ENCODE assay signal across 32 cellular contexts in genomic region chr3:21766002-21766401, GRCh38. TPM values are rescaled to one million over a fixed set of nuclear protein-coding genes. Genes with fewer than 3 reads are reported as not detected.
"Had no signal": no experiment of that assay in that cellular context is flagged by ENCODE, and none has a peak within 500 bp of the region (broad histone marks: within the 10 kb centered on the region; RNA-seq: fewer than 3 reads in every experiment).

No MANE protein-coding gene starts in this region.

- H3K9me3 ChIP-seq: adrenal gland, ascending aorta, body of pancreas, breast epithelium had no signal

- H3K4me1 ChIP-seq: adrenal gland, ascending aorta, body of pancreas, breast epithelium had no signal

- H3K27me3 ChIP-seq: adrenal gland, ascending aorta, body of pancreas, brain microvascular endothelial cell, breast epithelium, cardiac muscle cell had no signal

- H3K36me3 ChIP-seq: adrenal gland, ascending aorta, brain microvascular endothelial cell, breast epithelium, cardiac muscle cell had no signal

- ATAC-seq: activated naive CD4-positive, alpha-beta T cell treated with anti-CD3 and anti-CD28 coated beads, Interleukin-2, amount 50 U/mL, for 72 hours; activated naive CD8-positive, alpha-beta T cell treated with anti-CD3 and anti-CD28 coated beads, Interleukin-2, amount 50 U/mL, for 24 hours; activated T-cell treated with anti-CD3 and anti-CD28 coated beads, Interleukin-2, amount 50 U/mL, for 4 hours; activated T-cell treated with anti-CD3 and anti-CD28 coated beads, Interleukin-2, amount 50 U/mL, for 72 hours; activated T-helper 17 cell treated with anti-CD3 and anti-CD28 coated beads, Interleukin-2, amount 50 U/mL, for 72 hours; body of pancreas had no signal

- H3K27ac ChIP-seq: adrenal gland, ascending aorta, body of pancreas, brain microvascular endothelial cell, breast epithelium, cardiac muscle cell had no signal

- DNase-seq: activated effector memory CD4-positive, alpha-beta T cell treated with anti-CD3 and anti-CD28 coated beads, Interleukin-2, amount 50 U/mL, for 16 hours; activated effector memory CD4-positive, alpha-beta T cell treated with Interleukin-2 at 50 U/mL for 16 hours; activated gamma-delta T cell; activated gamma-delta T cell treated with Interleukin-2 at 50 U/mL for 16 hours; activated naive CD4-positive, alpha-beta T cell; activated naive CD4-positive, alpha-beta T cell treated with anti-CD3 and anti-CD28 coated beads for 36 hours; activated naive CD4-positive, alpha-beta T cell treated with anti-CD3 and anti-CD28 coated beads, Interleukin-2, amount 10 ng/mL, durations not matched to agents 7 days and 5 days; activated naive CD4-positive, alpha-beta T cell treated with anti-CD3 and anti-CD28 coated beads, Interleukin-2, amount 50 U/mL, for 16 hours; activated naive CD4-positive, alpha-beta T cell treated with Interleukin-2 at 50 U/mL for 16 hours; activated naive CD8-positive, alpha-beta T cell treated with anti-CD3 and anti-CD28 coated beads for 36 hours; activated naive CD8-positive, alpha-beta T cell treated with anti-CD3 and anti-CD28 coated beads, Interleukin-2, amount 10 ng/mL, durations not matched to agents 7 days and 5 days; activated naive CD8-positive, alpha-beta T cell treated with anti-CD3 and anti-CD28 coated beads, Interleukin-2, amount 50 U/mL, for 24 hours; activated T-cell treated with anti-CD3 and anti-CD28 coated beads, Interleukin-2, amount 50 U/mL, for 4 hours; activated T-cell treated with anti-CD3 and anti-CD28 coated beads, Interleukin-2, amount 50 U/mL, for 48 hours; activated T-cell treated with anti-CD3 and anti-CD28 coated beads, Interleukin-2, amount 50 U/mL, for 72 hours; adrenal gland; amniotic stem cell; amygdala; anterior cingulate cortex; aorta; body of pancreas; brain microvascular endothelial cell; caudate nucleus; central memory CD4-positive, alpha-beta T cell; cerebellar nuclear complex had no signal

- H3K4me3 ChIP-seq: adrenal gland, ascending aorta, body of pancreas, breast epithelium, cardiac muscle cell had no signal

RNA-seq across cellular contexts. Expression of gene ZNF385D, which starts 15.0 kb away (rescaled TPM):
- total RNA-seq: activated naive CD4-positive, alpha-beta T cell treated with anti-CD3 and anti-CD28 coated beads for 36 hours; activated naive CD4-positive, alpha-beta T cell treated with anti-CD3 and anti-CD28 coated beads, Interleukin-2, amount 50 U/mL, for 72 hours; activated naive CD8-positive, alpha-beta T cell treated with anti-CD3 and anti-CD28 coated beads for 36 hours; activated naive CD8-positive, alpha-beta T cell treated with anti-CD3 and anti-CD28 coated beads, Interleukin-2, amount 10 ng/mL, durations not matched to agents 7 days and 5 days; activated T-cell treated with anti-CD3 and anti-CD28 coated beads, Interleukin-2, amount 50 U/mL, for 4 hours; activated T-cell treated with anti-CD3 and anti-CD28 coated beads, Interleukin-2, amount 50 U/mL, for 72 hours; activated T-helper 1 cell treated with anti-CD3 and anti-CD28 coated beads, Interleukin-12 subunit alpha, Interleukin-12 subunit beta, Interleukin-2, Interleukin-4 antibody, amounts not matched to agents 30 ng/mL and 10 ng/mL and 1 ng/mL, durations not matched to agents 14 hours and 24 hours and 36 hours; activated T-helper 17 cell treated with anti-CD3 and anti-CD28 coated beads, Interleukin-2, amount 50 U/mL, for 72 hours; activated T-helper 2 cell treated with anti-CD3 and anti-CD28 coated beads, Interferon-gamma antibody, Interleukin-2, Interleukin-4, amounts not matched to agents 10 μg/mL and 5 μg/mL and 100 μg/mL, durations not matched to agents 14 hours and 24 hours and 36 hours had no signal
